18 cellular contexts compared by ENCODE assay signal in genomic region chr9:137136926-137137607, GRCh38. TPM values are rescaled to one million over a fixed set of nuclear protein-coding genes. Genes with fewer than 3 reads are reported as not detected.
DNase-seq lines count a peak whose midpoint lies in the region; ATAC-seq, FAIRE-seq and TF ChIP-seq lines count a peak whose summit lies in the region.
"Had no signal": no experiment of that assay in that cellular context is flagged by ENCODE, and none has a peak within 500 bp of the region (broad histone marks: within the 10 kb centered on the region; RNA-seq: fewer than 3 reads in every experiment).

No MANE protein-coding gene starts in this region.

- no peaks in the 10 kb centered on the region for H3K36me3 ChIP-seq in prostate gland
- H3K36me3 ChIP-seq: BLaER1 treated with 17β-estradiol and CSF1 and Interleukin-3, amounts not matched to agents 10 nM and 100 nM had no signal

- H3K27ac ChIP-seq in prostate gland, result no peak overlapping the region
- H3K27ac ChIP-seq: BLaER1 treated with 17β-estradiol and CSF1 and Interleukin-3, amounts not matched to agents 10 nM and 100 nM had no signal

- 72% methylated on average over 22 of the region's 22 CpGs for WGBS in prostate gland

- TF ChIP-seq CTCF in glutamatergic neuron (IDR thresholded peaks at IDR 0.05; ENCODE audit: partially characterized antibody, unreplicated experiment) (no peak), prostate gland (IDR thresholded peaks at IDR 0.05) (no peak)

- H3K4me3 ChIP-seq in prostate gland, result no peak overlapping the region
- H3K4me3 ChIP-seq: BLaER1 treated with 17β-estradiol and CSF1 and Interleukin-3, amounts not matched to agents 10 nM and 100 nM had no signal

- H3K9me3 Mint-ChIP-seq in glutamatergic neuron (ENCODE audit: unreplicated experiment), result peaks cover 11% of the 10 kb centered on the region

- H3K4me3 Mint-ChIP-seq in glutamatergic neuron (ENCODE audit: unreplicated experiment) (no peak overlapping the region), T-helper 17 cell (no peak overlapping the region)

- peaks cover 26% of the 10 kb centered on the region for H3K27me3 ChIP-seq in prostate gland (replicated peaks; ENCODE audit: insufficient read depth)

- DNase-seq in NCI-H146 (lab: John Stamatoyannopoulos, UW), result peak; percentile 30
- DNase-seq in NCI-H146 treated with DMSO at 0.1 percent for 48 hours (lab: John Stamatoyannopoulos, UW; ENCODE audit: unreplicated experiment), result no peak
- peak; percentile 34 for DNase-seq in GM12892 (ENCODE audit: insufficient read length)
- DNase-seq in NCI-H345 (lab: John Stamatoyannopoulos, UW), result peak; percentile 55
- DNase-seq in glutamatergic neuron, result peak; percentile 56
- no peak for DNase-seq in T-helper 17 cell
- no peak for DNase-seq in NCI-H510A treated with DMSO at 0.1 percent for 48 hours (lab: John Stamatoyannopoulos, UW)
- DNase-seq in prostate gland (ENCODE audit: low spot score), result no peak
- DNase-seq: HCEC 1CT, NCI-H2081 treated with DMSO at 0.1 percent for 48 hours, NCI-H446 treated with DMSO at 0.1 percent for 48 hours, NCI-H774, Right ventricle myocardium superior had no signal

- intact Hi-C loops in prostate gland (cut with DNase I), result no loop called here

- ATAC-seq in T-helper 17 cell, result no peak
- ATAC-seq: Panc1 had no signal

- no peaks in the 10 kb centered on the region for H3K36me3 Mint-ChIP-seq in glutamatergic neuron (ENCODE audit: unreplicated experiment)
- H3K36me3 Mint-ChIP-seq in T-helper 17 cell (ENCODE audit: low read depth), result peaks cover 4% of the 10 kb centered on the region

- H3K4me1 Mint-ChIP-seq in glutamatergic neuron (ENCODE audit: low read depth, unreplicated experiment), result peaks cover 7% of the 10 kb centered on the region
- H3K4me1 Mint-ChIP-seq in T-helper 17 cell, result peaks cover under 1% of the 10 kb centered on the region

- TF ChIP-seq POLR2A in GM12892 (IDR thresholded peaks at IDR 0.05; ENCODE audit: low read depth, low read length) (no peak), prostate gland (IDR thresholded peaks at IDR 0.05) (no peak)

- no peak for FAIRE-seq in GM12892 (lab: Jason Lieb, UNC)

- no peaks in the 10 kb centered on the region for H3K4me1 ChIP-seq in prostate gland (replicated peaks)

- peaks cover 2% of the 10 kb centered on the region for H3K9me3 ChIP-seq in T-helper 17 cell (ENCODE audit: control insufficient read depth, low read length, poor library complexity, severe bottlenecking)
- no peaks in the 10 kb centered on the region for H3K9me3 ChIP-seq in prostate gland
- H3K9me3 ChIP-seq: SK-N-SH had no signal

- H3K27ac Mint-ChIP-seq in glutamatergic neuron (ENCODE audit: unreplicated experiment), result peak overlapping the region; percentile 73
- no peak overlapping the region for H3K27ac Mint-ChIP-seq in T-helper 17 cell

- H3K27me3 Mint-ChIP-seq in glutamatergic neuron (ENCODE audit: unreplicated experiment) (peaks cover 27% of the 10 kb centered on the region), T-helper 17 cell (peaks cover 53% of the 10 kb centered on the region)

RNA-seq across cellular contexts. Expression of gene GRIN1, which starts 1.9 kb away (rescaled TPM):
- 0.17 TPM for polyA plus RNA-seq in GM12892 (2012; ENCODE audit: missing spikeins)
- total RNA-seq in glutamatergic neuron (ENCODE audit: unreplicated experiment) (5.5 TPM), T-helper 17 cell (not detected), prostate gland (1 to 10 TPM in 1 of 2 donors, under 1 TPM in 1; 0.59 to 1.8 TPM)
- total RNA-seq: A172, Right ventricle myocardium superior had no signal
- polyA plus RNA-seq: SK-N-SH had no signal

RNA-seq across cellular contexts. Expression of gene DPP7, which starts 22.5 kb away (rescaled TPM):
- polyA plus RNA-seq in GM12892 (2012; ENCODE audit: missing spikeins), result 114 TPM
- 30.8 TPM for total RNA-seq in glutamatergic neuron (ENCODE audit: unreplicated experiment)
- total RNA-seq in T-helper 17 cell, result 100 to 1,000 TPM; 270 to 311 TPM
- 100 to 1,000 TPM; 147 to 235 TPM for total RNA-seq in prostate gland

RNA-seq across cellular contexts. Expression of gene LRRC26, which starts 32.8 kb away (rescaled TPM):
- not detected for polyA plus RNA-seq in GM12892 (2012; ENCODE audit: missing spikeins)
- total RNA-seq in glutamatergic neuron (ENCODE audit: unreplicated experiment) (0.98 TPM), T-helper 17 cell (not detected), prostate gland (100 to 1,000 TPM; 183 to 582 TPM)
- total RNA-seq: A172; Right ventricle myocardium superior; T-helper 1 cell treated with Interleukin-12 subunit alpha and Interleukin-12 subunit beta and Interleukin-4 antibody, amounts not matched to agents 30 ng/mL and 1 ng/mL, for 36 hours had no signal
- polyA plus RNA-seq: SK-N-SH had no signal

RNA-seq across cellular contexts. Expression of gene TMEM210, which starts 34.8 kb away (rescaled TPM):
- polyA plus RNA-seq in GM12892 (2012; ENCODE audit: missing spikeins), result not detected
- not detected for total RNA-seq in glutamatergic neuron (ENCODE audit: unreplicated experiment)
- not detected for total RNA-seq in T-helper 17 cell
- total RNA-seq in prostate gland, result 1 to 10 TPM in 1 of 2 donors, not detected in 1; 3.1 TPM
- total RNA-seq: A172; Right ventricle myocardium superior; T-helper 1 cell treated with Interleukin-12 subunit alpha and Interleukin-12 subunit beta and Interleukin-4 antibody, amounts not matched to agents 30 ng/mL and 1 ng/mL, for 36 hours had no signal
- polyA plus RNA-seq: SK-N-SH had no signal

RNA-seq across cellular contexts. Expression of gene MAN1B1, which starts 50.3 kb away (rescaled TPM):
- 23.2 TPM for polyA plus RNA-seq in GM12892 (2012; ENCODE audit: missing spikeins)
- total RNA-seq in glutamatergic neuron (ENCODE audit: unreplicated experiment) (59.8 TPM), T-helper 17 cell (10 to 100 TPM; 62.0 to 62.3 TPM), prostate gland (100 to 1,000 TPM in 1 of 2 donors, 10 to 100 TPM in 1; 67.4 to 107 TPM)

Comparison
In these comparisons a context has a peak if more than half of its experiments do, and no peak if none do; other contexts are left out.
1. DNase-seq: peak in NCI-H146 (single experiment), GM12892 (single experiment), NCI-H345 (single experiment) and glutamatergic neuron (single experiment); none in NCI-H146 treated with DMSO at 0.1 percent for 48 hours (single experiment), T-helper 17 cell (0 of 3), NCI-H510A treated with DMSO at 0.1 percent for 48 hours (single experiment) and prostate gland (single experiment).
2. RNA of gene LRRC26, which starts 32.8 kb away (total RNA-seq): 183 to 582 TPM in prostate gland; 0.98 TPM in glutamatergic neuron (single experiment) and not detected in T-helper 17 cell; every median in the first group is over 10 times any median in the second.